7 cellular contexts compared by ENCODE assay signal in the genomic region with DNA sequence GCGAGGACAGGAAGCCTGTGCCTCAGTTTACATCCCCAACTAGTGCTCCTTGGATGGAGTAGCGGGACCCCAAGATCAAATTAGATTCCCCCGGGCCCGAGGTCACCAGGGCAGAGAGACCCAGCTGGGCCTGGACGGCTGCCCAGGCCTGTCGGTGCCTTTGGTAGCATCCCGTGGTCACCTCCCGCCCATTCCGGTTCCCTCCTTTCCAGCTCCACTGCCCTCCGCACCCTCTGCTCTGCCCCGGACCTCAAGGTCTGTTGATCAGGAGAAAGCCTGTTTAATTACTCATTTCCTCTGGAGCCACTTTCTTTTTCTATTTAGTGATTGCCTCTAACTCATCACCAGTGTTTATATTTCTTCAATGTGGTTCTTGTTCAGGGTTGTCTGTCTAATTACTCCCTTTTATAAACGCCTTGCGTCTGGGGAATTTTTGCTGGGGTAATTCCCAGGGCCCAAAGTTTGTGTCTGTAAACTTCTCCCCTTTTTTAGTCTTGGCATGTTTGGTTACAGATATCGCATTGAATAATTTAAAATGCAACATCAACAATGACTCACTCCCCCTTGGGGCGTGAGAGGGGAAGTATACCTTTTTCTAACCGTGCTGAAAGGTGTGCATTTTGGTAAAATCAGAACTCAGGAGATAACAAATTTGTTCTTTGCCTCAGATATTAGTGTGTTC.
DNase-seq lines count a peak whose midpoint lies in the region; ATAC-seq and TF ChIP-seq lines count a peak whose summit lies in the region.

No MANE protein-coding gene starts in this region.

- TF ChIP-seq CTCF in GM12865 (IDR thresholded peaks at IDR 0.05; ENCODE audit: insufficient read depth, low read depth, low read length, missing control alignments) = peak; percentile 38

- H3K4me3 ChIP-seq in GM12865 (ENCODE audit: low read depth, low read length) = peak overlapping the region; percentile 97

- peak overlapping the region; percentile 80 for H3K27ac ChIP-seq in caudate nucleus (ENCODE audit: low read depth, low read length)

- ATAC-seq in HG03196 (IDR thresholded peaks at IDR 0.05; ENCODE audit: unreplicated experiment) = peak; percentile 28
- ATAC-seq in HG03039 (IDR thresholded peaks at IDR 0.05; ENCODE audit: unreplicated experiment) = no peak

- DNase-seq in GM12865 (ENCODE audit: low read depth) (peak; percentile 67), T-helper 22 cell (ENCODE audit: low read depth) (peak; percentile 29), caudate nucleus (lab: John Stamatoyannopoulos, UW) (peak in 20 of 61 donors; percentile 11 to 43 (median 24)), kidney glomerular epithelial cell (lab: John Stamatoyannopoulos, UW) (peak; percentile 95)
- DNase-seq in stimulated activated CD4-positive, alpha-beta T cell treated with anti-CD3 and anti-CD28 coated beads, Interleukin-2, amount 100 ng/mL, for 4 hours (ENCODE audit: low read depth) = peak; percentile 26
